In genomic region chr16:76976101-76976500, GRCh38 we compare ENCODE assay signal across 10 cellular contexts.
A peak's percentile ranks its signal among the peaks of the same experiment; 100 is the strongest.
DNase-seq lines count a peak whose midpoint lies in the region; ATAC-seq and TF ChIP-seq lines count a peak whose summit lies in the region.
"Had no signal": no experiment of that assay in that cellular context is flagged by ENCODE, and none has a peak within 500 bp of the region (broad histone marks: within the 10 kb centered on the region; RNA-seq: fewer than 3 reads in every experiment).

No MANE protein-coding gene starts in this region.

- H2AFZ ChIP-seq in OCI-LY3 (ENCODE audit: low read depth, low read length) = no peak overlapping the region

- intact Hi-C loops in dorsolateral prefrontal cortex (cut with DNase I) = no loop called here

- H3K27me3 ChIP-seq in OCI-LY3 (ENCODE audit: low read depth, low read length) (peaks cover 58% of the 10 kb centered on the region), dorsolateral prefrontal cortex (peaks cover 0 to 2% (median 0%) of the 10 kb centered on the region in 45 donors)
- H3K27me3 ChIP-seq: uterus had no signal

- TF ChIP-seq CTCF in OCI-LY3 (IDR thresholded peaks at IDR 0.05; ENCODE audit: low read depth, low read length) (no peak), dorsolateral prefrontal cortex (IDR thresholded peaks at IDR 0.05 in 54 of 56, conservative IDR thresholded peaks at IDR 0.05 in 2 of 56; ENCODE audit: low read depth in 1 of 56, partially characterized antibody in 56 of 56) (no peak)

- H3K27ac ChIP-seq in OCI-LY3 (ENCODE audit: low read length) (no peak overlapping the region), dorsolateral prefrontal cortex (no peak overlapping the region)
- H3K27ac ChIP-seq: prostate gland, uterus had no signal

- H3K4me3 ChIP-seq in OCI-LY3 (ENCODE audit: low read length) (0 out of 2 replicates have a peak overlapping the region, but pooled peaks have one; percentile 10), dorsolateral prefrontal cortex (no peak overlapping the region)
- H3K4me3 ChIP-seq: prostate gland, uterus had no signal

- H3K9me3 ChIP-seq in OCI-LY3 (ENCODE audit: insufficient read depth, low read length) = no peaks in the 10 kb centered on the region
- H3K9me3 ChIP-seq: prostate gland, uterus had no signal

- H3K79me2 ChIP-seq in OCI-LY3 (ENCODE audit: low read length) = no peaks in the 10 kb centered on the region

- H3K36me3 ChIP-seq in OCI-LY3 (replicated peaks; ENCODE audit: low read depth, low read length) = no peaks in the 10 kb centered on the region
- H3K36me3 ChIP-seq: prostate gland, uterus had no signal

- no peak overlapping the region for H3K9ac ChIP-seq in OCI-LY3 (ENCODE audit: low read length)

- H3K4me1 ChIP-seq in OCI-LY3 (ENCODE audit: low read length) = peaks cover 35% of the 10 kb centered on the region
- H3K4me1 ChIP-seq: prostate gland, uterus had no signal

- ATAC-seq in GM18517 (IDR thresholded peaks at IDR 0.05; ENCODE audit: unreplicated experiment) (peak; percentile 99), GM19468 (IDR thresholded peaks at IDR 0.05; ENCODE audit: extremely low read depth, unreplicated experiment) (peak; percentile 78), HG03060 (IDR thresholded peaks at IDR 0.05; ENCODE audit: low read depth, unreplicated experiment) (peak; percentile 97)

- H3K4me2 ChIP-seq in OCI-LY3 (ENCODE audit: low read length) = peak overlapping the region; percentile 41

- no peak for DNase-seq in 8988T
- DNase-seq in kidney glomerular epithelial cell (lab: John Stamatoyannopoulos, UW) = no peak
- no peak for DNase-seq in dorsolateral prefrontal cortex
- no peak for DNase-seq in NCI-H1436 treated with DMSO at 0.1 percent for 48 hours (lab: John Stamatoyannopoulos, UW)
- DNase-seq: uterus had no signal

- H4K20me1 ChIP-seq in OCI-LY3 (ENCODE audit: insufficient read depth, low read length) = peaks cover 67% of the 10 kb centered on the region
